Comparison of ENCODE assay signal across 8 cellular contexts in genomic region chr5:32174011-32174866, GRCh38. TPM values are rescaled to one million over a fixed set of nuclear protein-coding genes. Genes with fewer than 3 reads are reported as not detected.
DNase-seq lines count a peak whose midpoint lies in the region; ATAC-seq and TF ChIP-seq lines count a peak whose summit lies in the region.

Gene GOLPH3, minus strand, starts transcription at chr5:32174319. Its CDS starts 285 bp downstream, at chr5:32174034.

- H3K27ac ChIP-seq in right lobe of liver, result peak within 1 kb of the TSS; percentile 100

- H3K4me1 Mint-ChIP-seq in CD14-positive monocyte, result peaks cover 40% of the 10 kb centered on the region

- peaks cover 16 to 26% of the 10 kb centered on the region in 2 donors for H3K36me3 Mint-ChIP-seq in CD14-positive monocyte

- DNase-seq in CD14-positive monocyte (ENCODE audit: low spot score), result peak; percentile 90
- DNase-seq in NCI-H774 (lab: John Stamatoyannopoulos, UW), result peak; percentile 94
- peak; percentile 87 to 88 for DNase-seq in activated CD4-positive, alpha-beta T cell treated with anti-CD3 and anti-CD28 coated beads, Interleukin-2, amount 50 U/mL, for 4 hours
- peak; percentile 90 for DNase-seq in dermis blood vessel endothelial cell
- DNase-seq in right lobe of liver, result peak; percentile 95 to 96 (median 95)
- peak; percentile 93 for DNase-seq in stimulated activated CD4-positive, alpha-beta T cell treated with anti-CD3 and anti-CD28 coated beads, Interleukin-4, amount 100 ng/mL, for 24 hours

- WGBS in right lobe of liver (ENCODE audit: insufficient coverage, low coverage, low lambda C conversion rate, missing lambda C conversion rate), result 0% methylated on average over 25 of the region's 85 CpGs

- TF ChIP-seq CTCF in CD14-positive monocyte (IDR thresholded peaks at IDR 0.05) (no peak), right lobe of liver (IDR thresholded peaks at IDR 0.05) (no peak)

- peaks cover 0 to 4% (median 1%) of the 10 kb centered on the region in 7 donors for H3K9me3 Mint-ChIP-seq in CD14-positive monocyte

- TF ChIP-seq POLR2A in right lobe of liver (IDR thresholded peaks at IDR 0.05), result peak; percentile 98

- H3K4me3 Mint-ChIP-seq in CD14-positive monocyte, result peak within 1 kb of the TSS; percentile 98 to 100

- no peaks in the 10 kb centered on the region for H3K9me3 ChIP-seq in right lobe of liver

- ATAC-seq in GM19438 (IDR thresholded peaks at IDR 0.05; ENCODE audit: low read depth, unreplicated experiment) (peak; percentile 68), HG03571 (IDR thresholded peaks at IDR 0.05; ENCODE audit: unreplicated experiment) (peak; percentile 87), right lobe of liver (peak; percentile 87 to 92 (median 88))

- intact Hi-C loops in CD14-positive monocyte (cut with micrococcal nuclease) (loop anchor here (5.0 to 10.0 kb wide), 6 partner anchors 58 to 411 kb away; partner anchors contain the start of genes SUB1 (in 2 of the 2), MTMR12 (in 1 of the 2) and ZFR (in 1 of the 2)), right lobe of liver (cut with DNase I) (no loop called here)

- peaks cover 0 to 13% (median 7%) of the 10 kb centered on the region in 4 donors for H3K36me3 ChIP-seq in right lobe of liver

- peaks cover 0 to 3% (median 2%) of the 10 kb centered on the region in 3 donors for H3K27me3 Mint-ChIP-seq in CD14-positive monocyte (ENCODE audit: low read depth in 3 of 3)

- peak within 1 kb of the TSS; percentile 95 to 99 (median 97) for H3K27ac Mint-ChIP-seq in CD14-positive monocyte

- H3K4me1 ChIP-seq in right lobe of liver, result peaks cover 0 to 39% (median 7%) of the 10 kb centered on the region in 4 donors

- H3K27me3 ChIP-seq in right lobe of liver, result no peaks in the 10 kb centered on the region

- H3K4me3 ChIP-seq in right lobe of liver, result peak within 1 kb of the TSS; percentile 64 to 82 (median 82)

RNA-seq across cellular contexts. Expression of gene GOLPH3, which starts in this region (rescaled TPM):
- 100 to 1,000 TPM; 105 to 108 TPM for polyA plus RNA-seq in CD14-positive monocyte
- total RNA-seq in dermis blood vessel endothelial cell (65.9 and 85.9 TPM in 2 replicates), right lobe of liver (100 to 1,000 TPM in 3 of 6 experiments, 10 to 100 TPM in 3; 59.1 to 141 (median 95.9) TPM)

Comparison
In these comparisons a context has a peak if more than half of its experiments do, and no peak if none do; other contexts are left out.
1. Peak in every context shown above with its lines: DNase-seq, ATAC-seq, H3K4me3 ChIP-seq and H3K27ac ChIP-seq.
2. intact Hi-C loops: an anchor here in CD14-positive monocyte (5.0 to 10.0 kb wide); none called in right lobe of liver.